1 cellular context compared by ENCODE assay signal in the genomic region with DNA sequence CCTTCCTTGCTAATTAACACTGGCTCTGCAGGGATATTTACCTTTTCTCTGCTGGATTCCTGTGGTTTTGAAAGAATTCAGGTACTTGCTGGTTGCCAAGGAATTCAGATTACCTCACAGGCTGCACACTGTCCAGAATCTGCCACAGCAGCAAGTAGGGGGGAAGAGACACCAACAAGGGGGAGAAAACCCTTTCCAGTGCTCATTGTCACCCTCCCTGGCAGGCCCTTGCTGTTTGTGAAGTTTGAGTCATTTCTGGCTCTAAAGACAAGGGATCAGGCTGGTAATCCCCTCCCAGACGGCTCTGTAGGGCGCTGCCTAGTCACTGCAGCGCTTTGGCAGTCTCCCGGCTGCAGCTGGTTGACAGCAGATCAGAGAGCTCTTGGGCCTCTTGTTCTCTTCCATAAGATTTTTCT.
TF ChIP-seq lines count a peak whose summit lies in the region.

No MANE protein-coding gene starts in this region.

TF ChIP-seq in HepG2, 621 proteins besides CTCF, POLR2A, EP300 and RAD21 (continued from another document and continues in another):
- TF ChIP-seq, protein P1, sequence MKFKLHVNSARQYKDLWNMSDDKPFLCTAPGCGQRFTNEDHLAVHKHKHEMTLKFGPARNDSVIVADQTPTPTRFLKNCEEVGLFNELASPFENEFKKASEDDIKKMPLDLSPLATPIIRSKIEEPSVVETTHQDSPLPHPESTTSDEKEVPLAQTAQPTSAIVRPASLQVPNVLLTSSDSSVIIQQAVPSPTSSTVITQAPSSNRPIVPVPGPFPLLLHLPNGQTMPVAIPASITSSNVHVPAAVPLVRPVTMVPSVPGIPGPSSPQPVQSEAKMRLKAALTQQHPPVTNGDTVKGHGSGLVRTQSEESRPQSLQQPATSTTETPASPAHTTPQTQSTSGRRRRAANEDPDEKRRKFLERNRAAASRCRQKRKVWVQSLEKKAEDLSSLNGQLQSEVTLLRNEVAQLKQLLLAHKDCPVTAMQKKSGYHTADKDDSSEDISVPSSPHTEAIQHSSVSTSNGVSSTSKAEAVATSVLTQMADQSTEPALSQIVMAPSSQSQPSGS (CRISPR knock-in tag; IDR thresholded peaks at IDR 0.05), result peak; percentile 44; the same call in 1 of the 2 replicates
- TF ChIP-seq, protein P2, sequence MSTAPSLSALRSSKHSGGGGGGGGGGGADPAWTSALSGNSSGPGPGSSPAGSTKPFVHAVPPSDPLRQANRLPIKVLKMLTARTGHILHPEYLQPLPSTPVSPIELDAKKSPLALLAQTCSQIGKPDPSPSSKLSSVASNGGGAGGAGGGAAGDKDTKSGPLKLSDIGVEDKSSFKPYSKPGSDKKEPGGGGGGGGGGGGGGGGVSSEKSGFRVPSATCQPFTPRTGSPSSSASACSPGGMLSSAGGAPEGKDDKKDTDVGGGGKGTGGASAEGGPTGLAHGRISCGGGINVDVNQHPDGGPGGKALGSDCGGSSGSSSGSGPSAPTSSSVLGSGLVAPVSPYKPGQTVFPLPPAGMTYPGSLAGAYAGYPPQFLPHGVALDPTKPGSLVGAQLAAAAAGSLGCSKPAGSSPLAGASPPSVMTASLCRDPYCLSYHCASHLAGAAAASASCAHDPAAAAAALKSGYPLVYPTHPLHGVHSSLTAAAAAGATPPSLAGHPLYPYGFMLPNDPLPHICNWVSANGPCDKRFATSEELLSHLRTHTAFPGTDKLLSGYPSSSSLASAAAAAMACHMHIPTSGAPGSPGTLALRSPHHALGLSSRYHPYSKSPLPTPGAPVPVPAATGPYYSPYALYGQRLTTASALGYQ (CRISPR knock-in tag; IDR thresholded peaks at IDR 0.05), result 0 out of 2 replicates have a peak, but pooled peaks have one; percentile 38
- TF ChIP-seq ZNF292 (CRISPR knock-in tag; IDR thresholded peaks at IDR 0.05; ENCODE audit: borderline replicate concordance, low read depth), result peak; percentile 76; the same call in 1 of the 2 replicates
- TF ChIP-seq FOXP1 (IDR thresholded peaks at IDR 0.05), result no peak
- TF ChIP-seq FOXP1 (CRISPR knock-in tag; IDR thresholded peaks at IDR 0.05), result peak; percentile 27; the same call in 1 of the 2 replicates
- TF ChIP-seq HMGXB4 (CRISPR knock-in tag; IDR thresholded peaks at IDR 0.05; ENCODE audit: borderline replicate concordance in 1 of 2, low read depth in 1 of 2), result peak in 1 of 2 experiments; percentile 53; a peak in 1 of 4 replicates
- peak; percentile 97 for TF ChIP-seq PRDM10 (CRISPR knock-in tag; IDR thresholded peaks at IDR 0.05; ENCODE audit: low read depth)
- TF ChIP-seq ZMYM4 (CRISPR knock-in tag; IDR thresholded peaks at IDR 0.05), result no peak
- TF ChIP-seq SAP130 (CRISPR knock-in tag; IDR thresholded peaks at IDR 0.05; ENCODE audit: low read depth), result peak; percentile 63
- TF ChIP-seq FOXK2 (IDR thresholded peaks at IDR 0.05), result peak; percentile 61; the same call in 1 of the 2 replicates
- TF ChIP-seq FOXJ3 (CRISPR knock-in tag; IDR thresholded peaks at IDR 0.05; ENCODE audit: borderline replicate concordance), result peak; percentile 73
- TF ChIP-seq PBX3 (CRISPR knock-in tag; IDR thresholded peaks at IDR 0.05; ENCODE audit: borderline replicate concordance), result no peak
- TF ChIP-seq, protein P3, sequence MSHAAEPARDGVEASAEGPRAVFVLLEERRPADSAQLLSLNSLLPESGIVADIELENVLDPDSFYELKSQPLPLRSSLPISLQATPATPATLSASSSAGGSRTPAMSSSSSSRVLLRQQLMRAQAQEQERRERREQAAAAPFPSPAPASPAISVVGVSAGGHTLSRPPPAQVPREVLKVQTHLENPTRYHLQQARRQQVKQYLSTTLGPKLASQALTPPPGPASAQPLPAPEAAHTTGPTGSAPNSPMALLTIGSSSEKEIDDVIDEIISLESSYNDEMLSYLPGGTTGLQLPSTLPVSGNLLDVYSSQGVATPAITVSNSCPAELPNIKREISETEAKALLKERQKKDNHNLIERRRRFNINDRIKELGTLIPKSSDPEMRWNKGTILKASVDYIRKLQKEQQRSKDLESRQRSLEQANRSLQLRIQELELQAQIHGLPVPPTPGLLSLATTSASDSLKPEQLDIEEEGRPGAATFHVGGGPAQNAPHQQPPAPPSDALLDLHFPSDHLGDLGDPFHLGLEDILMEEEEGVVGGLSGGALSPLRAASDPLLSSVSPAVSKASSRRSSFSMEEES (CRISPR knock-in tag; IDR thresholded peaks at IDR 0.05), result peak; percentile 13; the same call in 1 of the 2 replicates
- peak; percentile 61; the same call in 1 of the 2 replicates for TF ChIP-seq TBX3 (IDR thresholded peaks at IDR 0.05; ENCODE audit: borderline replicate concordance)
- no peak for TF ChIP-seq ZNF556 (CRISPR knock-in tag; IDR thresholded peaks at IDR 0.05; ENCODE audit: borderline replicate concordance)
- TF ChIP-seq, protein P4, sequence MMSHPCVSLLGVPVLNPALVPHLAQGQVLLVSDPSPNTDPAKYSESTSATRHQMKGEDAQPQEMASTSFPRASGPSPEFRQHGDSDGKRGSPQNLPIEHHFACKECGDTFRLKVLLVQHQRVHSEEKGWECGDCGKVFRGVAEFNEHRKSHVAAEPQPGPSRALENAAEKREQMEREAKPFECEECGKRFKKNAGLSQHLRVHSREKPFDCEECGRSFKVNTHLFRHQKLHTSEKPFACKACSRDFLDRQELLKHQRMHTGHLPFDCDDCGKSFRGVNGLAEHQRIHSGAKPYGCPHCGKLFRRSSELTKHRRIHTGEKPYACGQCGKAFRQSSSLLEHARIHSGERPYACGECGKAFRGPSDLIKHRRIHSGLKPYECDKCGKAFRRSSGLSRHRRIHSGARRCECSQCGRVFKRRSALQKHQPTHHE (CRISPR knock-in tag; IDR thresholded peaks at IDR 0.05; ENCODE audit: borderline replicate concordance), result no peak
- no peak for TF ChIP-seq LCORL (IDR thresholded peaks at IDR 0.05)
- peak; percentile 33; the same call in 1 of the 2 replicates for TF ChIP-seq LCORL (CRISPR knock-in tag; IDR thresholded peaks at IDR 0.05)
- peak; percentile 60 for TF ChIP-seq SALL1 (CRISPR knock-in tag; IDR thresholded peaks at IDR 0.05)
- TF ChIP-seq RFX1 (IDR thresholded peaks at IDR 0.05), result peak; percentile 19; the same call in 1 of the 2 replicates
- peak; percentile 23; the same call in 1 of the 2 replicates for TF ChIP-seq BCL6 (CRISPR knock-in tag; IDR thresholded peaks at IDR 0.05)
- TF ChIP-seq, protein P5, sequence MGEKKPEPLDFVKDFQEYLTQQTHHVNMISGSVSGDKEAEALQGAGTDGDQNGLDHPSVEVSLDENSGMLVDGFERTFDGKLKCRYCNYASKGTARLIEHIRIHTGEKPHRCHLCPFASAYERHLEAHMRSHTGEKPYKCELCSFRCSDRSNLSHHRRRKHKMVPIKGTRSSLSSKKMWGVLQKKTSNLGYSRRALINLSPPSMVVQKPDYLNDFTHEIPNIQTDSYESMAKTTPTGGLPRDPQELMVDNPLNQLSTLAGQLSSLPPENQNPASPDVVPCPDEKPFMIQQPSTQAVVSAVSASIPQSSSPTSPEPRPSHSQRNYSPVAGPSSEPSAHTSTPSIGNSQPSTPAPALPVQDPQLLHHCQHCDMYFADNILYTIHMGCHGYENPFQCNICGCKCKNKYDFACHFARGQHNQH (CRISPR knock-in tag; IDR thresholded peaks at IDR 0.05), result no peak
- TF ChIP-seq, protein P6, sequence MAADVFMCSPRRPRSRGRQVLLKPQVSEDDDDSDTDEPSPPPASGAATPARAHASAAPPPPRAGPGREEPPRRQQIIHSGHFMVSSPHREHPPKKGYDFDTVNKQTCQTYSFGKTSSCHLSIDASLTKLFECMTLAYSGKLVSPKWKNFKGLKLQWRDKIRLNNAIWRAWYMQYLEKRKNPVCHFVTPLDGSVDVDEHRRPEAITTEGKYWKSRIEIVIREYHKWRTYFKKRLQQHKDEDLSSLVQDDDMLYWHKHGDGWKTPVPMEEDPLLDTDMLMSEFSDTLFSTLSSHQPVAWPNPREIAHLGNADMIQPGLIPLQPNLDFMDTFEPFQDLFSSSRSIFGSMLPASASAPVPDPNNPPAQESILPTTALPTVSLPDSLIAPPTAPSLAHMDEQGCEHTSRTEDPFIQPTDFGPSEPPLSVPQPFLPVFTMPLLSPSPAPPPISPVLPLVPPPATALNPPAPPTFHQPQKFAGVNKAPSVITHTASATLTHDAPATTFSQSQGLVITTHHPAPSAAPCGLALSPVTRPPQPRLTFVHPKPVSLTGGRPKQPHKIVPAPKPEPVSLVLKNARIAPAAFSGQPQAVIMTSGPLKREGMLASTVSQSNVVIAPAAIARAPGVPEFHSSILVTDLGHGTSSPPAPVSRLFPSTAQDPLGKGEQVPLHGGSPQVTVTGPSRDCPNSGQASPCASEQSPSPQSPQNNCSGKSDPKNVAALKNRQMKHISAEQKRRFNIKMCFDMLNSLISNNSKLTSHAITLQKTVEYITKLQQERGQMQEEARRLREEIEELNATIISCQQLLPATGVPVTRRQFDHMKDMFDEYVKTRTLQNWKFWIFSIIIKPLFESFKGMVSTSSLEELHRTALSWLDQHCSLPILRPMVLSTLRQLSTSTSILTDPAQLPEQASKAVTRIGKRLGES (CRISPR knock-in tag; IDR thresholded peaks at IDR 0.05; ENCODE audit: borderline replicate concordance), result no peak
- TF ChIP-seq ARNT2 (CRISPR knock-in tag; IDR thresholded peaks at IDR 0.05; ENCODE audit: low read depth), result no peak
- TF ChIP-seq ZSCAN30 (CRISPR knock-in tag; IDR thresholded peaks at IDR 0.05), result no peak
- peak; percentile 46 for TF ChIP-seq ZEB1 (IDR thresholded peaks at IDR 0.05; ENCODE audit: insufficient replicate concordance, low read depth)
- TF ChIP-seq KAT2B (IDR thresholded peaks at IDR 0.05; ENCODE audit: borderline replicate concordance, low read depth, low read length), result no peak
- TF ChIP-seq JUN (CRISPR knock-in tag; IDR thresholded peaks at IDR 0.05), result 0 out of 2 replicates have a peak, but pooled peaks have one; percentile 47
- 0 out of 2 replicates have a peak, but pooled peaks have one; percentile 45 for TF ChIP-seq ZNF34 (CRISPR knock-in tag; IDR thresholded peaks at IDR 0.05; ENCODE audit: borderline replicate concordance)
- no peak; the same call in 1 of the 2 replicates for TF ChIP-seq ZSCAN25 (CRISPR knock-in tag; IDR thresholded peaks at IDR 0.05)
- TF ChIP-seq ZNF605 (CRISPR knock-in tag; IDR thresholded peaks at IDR 0.05), result peak; percentile 55; the same call in 1 of the 2 replicates
- no peak for TF ChIP-seq POLR2AphosphoS5 (IDR thresholded peaks at IDR 0.05; ENCODE audit: low read depth, low read length)
- no peak for TF ChIP-seq GTF2F1 (IDR thresholded peaks at IDR 0.05; ENCODE audit: low read length)
- TF ChIP-seq CEBPB (IDR thresholded peaks at IDR 0.05; ENCODE audit: borderline replicate concordance, low read depth, low read length), result peak; percentile 58; the same call in 1 of the 2 replicates
- 0 out of 2 replicates have a peak, but pooled peaks have one; percentile 28 for TF ChIP-seq ZNF557 (CRISPR knock-in tag; IDR thresholded peaks at IDR 0.05)
- TF ChIP-seq ZNF225 (CRISPR knock-in tag; IDR thresholded peaks at IDR 0.05), result no peak
